Comparison of ENCODE assay signal across 22 cellular contexts in the genomic region with DNA sequence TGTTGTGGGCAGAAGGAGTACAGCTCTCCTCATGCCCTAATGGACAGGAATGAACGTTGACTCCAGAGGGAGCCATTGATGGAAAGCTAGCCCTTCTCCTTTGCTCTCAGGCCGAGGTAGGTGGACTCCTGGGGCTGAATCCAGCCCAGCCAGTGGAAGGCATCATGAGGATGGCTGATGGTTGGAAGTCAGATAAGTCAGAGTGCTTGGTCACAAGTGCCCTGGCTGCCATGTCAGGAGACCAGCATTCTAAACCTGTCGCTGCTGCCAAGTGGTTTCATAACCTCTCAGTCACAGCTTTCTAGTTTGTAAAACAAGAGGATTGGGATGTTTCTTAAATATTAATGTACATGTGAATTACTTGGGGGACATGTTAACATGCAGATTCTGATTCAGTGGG. TPM values are rescaled to one million over a fixed set of nuclear protein-coding genes. Genes with fewer than 3 reads are reported as not detected.
DNase-seq lines count a peak whose midpoint lies in the region; ATAC-seq, FAIRE-seq and TF ChIP-seq lines count a peak whose summit lies in the region.
"Had no signal": no experiment of that assay in that cellular context is flagged by ENCODE, and none has a peak within 500 bp of the region (broad histone marks: within the 10 kb centered on the region; RNA-seq: fewer than 3 reads in every experiment).

No MANE protein-coding gene starts in this region.

- POLR2A ChIA-PET in K562 (lab: Yijun Ruan, JAX), result interaction anchor here (0.8 kb wide), 1 partner anchor 78 kb away, joined by 3 read pairs; no protein-coding TSS in a partner anchor

- no peak for TF ChIP-seq RAD21 in K562 (CRISPR knock-in tag; conservative IDR thresholded peaks at IDR 0.05 in 1 of 2, IDR thresholded peaks at IDR 0.05 in 1 of 2)

- peaks cover 8 to 12% of the 10 kb centered on the region in 2 donors for H3K4me1 Mint-ChIP-seq in stimulated activated naive B cell treated with anti-CD40 and anti-IgM and Interleukin-4, amounts not matched to agents 10 μg/mL and 1 μg/mL and 100 μg/mL, for 72 hours
- H3K4me1 Mint-ChIP-seq: CD4-positive, CD25-positive, alpha-beta regulatory T cell had no signal

- no peaks in the 10 kb centered on the region for H3K79me2 ChIP-seq in K562 (ENCODE audit: control insufficient read depth, insufficient read depth, low read length)

- H3K27me3 ChIP-seq in cardiac muscle cell (no peaks in the 10 kb centered on the region), left ventricle myocardium inferior (ENCODE audit: low read depth) (no peaks in the 10 kb centered on the region), K562 (ENCODE audit: control insufficient read depth in 2 of 2, insufficient read depth in 2 of 2, low read length in 2 of 2) (peaks cover 0 to 3% of the 10 kb centered on the region in 2 experiments; a peak in 1 of 5 replicates), gastroesophageal sphincter (no peaks in the 10 kb centered on the region)
- H3K27me3 ChIP-seq: BLaER1 had no signal

- TF ChIP-seq CTCF in cardiac muscle cell (IDR thresholded peaks at IDR 0.05; ENCODE audit: low read depth, low read length) (no peak), left ventricle myocardium inferior (IDR thresholded peaks at IDR 0.05; ENCODE audit: borderline replicate concordance) (no peak), K562 (IDR thresholded peaks at IDR 0.05 in 2 of 3, conservative IDR thresholded peaks at IDR 0.05 in 1 of 3; ENCODE audit: insufficient read depth in 2 of 3, low read depth in 1 of 3, low read length in 3 of 3) (no peak), gastroesophageal sphincter (IDR thresholded peaks at IDR 0.05) (no peak)

- no peak overlapping the region for H2AFZ ChIP-seq in K562 (ENCODE audit: low read depth, low read length)
- H2AFZ ChIP-seq: GM23248 had no signal

- DNase-seq in cardiac muscle cell (ENCODE audit: low read depth in 1 of 2, low spot score in 1 of 2) (peak in 1 of 2 donors; percentile 37), left ventricle myocardium inferior (no peak), K562 (ENCODE audit: extremely low read depth in 1 of 4, low spot score in 3 of 4) (no peak), left cardiac atrium (no peak), epidermal melanocyte (ENCODE audit: insufficient read length, low spot score) (no peak), AG20443 (ENCODE audit: low spot score) (no peak)
- no peak for DNase-seq in stimulated activated naive B cell treated with anti-CD40 and anti-IgM and Interleukin-4, amounts not matched to agents 10 μg/mL and 1 μg/mL and 100 μg/mL, for 72 hours
- DNase-seq: Caco-2; CD4-positive, CD25-positive, alpha-beta regulatory T cell; CD8-positive, alpha-beta T cell; DMS153; DND-41; GM23248; H7; HCEC 1CT had no signal

- H3K27ac Mint-ChIP-seq in stimulated activated naive B cell treated with anti-CD40 and anti-IgM and Interleukin-4, amounts not matched to agents 10 μg/mL and 1 μg/mL and 100 μg/mL, for 72 hours, result peak overlapping the region; percentile 62
- H3K27ac Mint-ChIP-seq: B cell; CD4-positive, CD25-positive, alpha-beta regulatory T cell; CD8-positive, alpha-beta T cell had no signal

- intact Hi-C loops in left ventricle myocardium inferior (cut with micrococcal nuclease) (no loop called here), K562 (cut with micrococcal nuclease) (no loop called here), left cardiac atrium (cut with DNase I) (no loop called here)

- 20% methylated on average over 3 of the region's 3 CpGs for WGBS in K562 (ENCODE audit: insufficient coverage, low coverage, missing lambda C conversion rate)
- WGBS in gastroesophageal sphincter (ENCODE audit: low coverage in 1 of 2), 2 donors, result 100% methylated on average over 1 of the region's 3 CpGs; no CpG with 5 or more reads in 1 of the 2 donors

- peak overlapping the region; percentile 18 for H3K27ac ChIP-seq in cardiac muscle cell
- H3K27ac ChIP-seq in left ventricle myocardium inferior (replicated peaks), result no peak overlapping the region
- H3K27ac ChIP-seq in K562 (ENCODE audit: extremely low read depth, low read depth, low read length), result no peak overlapping the region
- no peak overlapping the region for H3K27ac ChIP-seq in gastroesophageal sphincter
- H3K27ac ChIP-seq: BLaER1, C4-2B, GM23248 had no signal

- H3K27me3 Mint-ChIP-seq in stimulated activated naive B cell treated with anti-CD40 and anti-IgM and Interleukin-4, amounts not matched to agents 10 μg/mL and 1 μg/mL and 100 μg/mL, for 72 hours, result no peaks in the 10 kb centered on the region
- H3K27me3 Mint-ChIP-seq: B cell; CD4-positive, CD25-positive, alpha-beta regulatory T cell had no signal

- no peak for TF ChIP-seq EP300 in K562 (IDR thresholded peaks at IDR 0.05; ENCODE audit: low read length)
- TF ChIP-seq EP300 in gastroesophageal sphincter (IDR thresholded peaks at IDR 0.05), result no peak

- no peak for TF ChIP-seq POLR2A in K562 (conservative IDR thresholded peaks at IDR 0.05)
- no peak for TF ChIP-seq POLR2A in gastroesophageal sphincter (IDR thresholded peaks at IDR 0.05)

- in situ Hi-C loops in K562 (cut with MboI), result no loop called here

- CTCF ChIA-PET in K562 (lab: Yijun Ruan, JAX; ENCODE audit: low intra/inter-chr PET ratio), result interaction anchor here (0.6 kb wide), 1 partner anchor 78 kb away, joined by 3 read pairs; no protein-coding TSS in a partner anchor

- H4K20me1 ChIP-seq in K562 (replicated peaks; ENCODE audit: control insufficient read depth, insufficient read depth, low read length), result no peaks in the 10 kb centered on the region
- H4K20me1 ChIP-seq: BLaER1 had no signal

- H3K4me1 ChIP-seq in cardiac muscle cell (ENCODE audit: low read depth) (peaks cover 5% of the 10 kb centered on the region), left ventricle myocardium inferior (peaks cover 8% of the 10 kb centered on the region), K562 (replicated peaks in 1 of 2; ENCODE audit: control insufficient read depth in 2 of 2, insufficient read depth in 2 of 2, low read length in 2 of 2) (no peaks in the 10 kb centered on the region), gastroesophageal sphincter (no peaks in the 10 kb centered on the region)

- no peak overlapping the region for H3K9ac ChIP-seq in K562 (ENCODE audit: insufficient read depth in 1 of 2, low read depth in 2 of 2, low read length in 2 of 2)
- H3K9ac ChIP-seq: BLaER1, GM23248 had no signal

- no TSS peak for BruUV-seq in K562 (replicated peaks; lab: Mats Ljungman, UMichigan)

- peaks cover 12 to 13% of the 10 kb centered on the region in 2 donors for H3K36me3 Mint-ChIP-seq in stimulated activated naive B cell treated with anti-CD40 and anti-IgM and Interleukin-4, amounts not matched to agents 10 μg/mL and 1 μg/mL and 100 μg/mL, for 72 hours
- H3K36me3 Mint-ChIP-seq: CD8-positive, alpha-beta T cell had no signal

- H3K36me3 ChIP-seq in cardiac muscle cell (no peaks in the 10 kb centered on the region), left ventricle myocardium inferior (peaks cover 3% of the 10 kb centered on the region), K562 (ENCODE audit: control insufficient read depth, insufficient read depth, low read length) (peaks cover 20% of the 10 kb centered on the region; the same call in 1 of the 3 replicates), gastroesophageal sphincter (peaks cover 0 to 56% of the 10 kb centered on the region in 2 donors)
- H3K36me3 ChIP-seq: BLaER1 had no signal

- H3K4me3 ChIP-seq in cardiac muscle cell (no peak overlapping the region), left ventricle myocardium inferior (no peak overlapping the region), K562 (no peak overlapping the region), gastroesophageal sphincter (no peak overlapping the region)
- H3K4me3 ChIP-seq: BLaER1, GM23248 had no signal

- peaks cover 0 to 4% of the 10 kb centered on the region in 2 donors for H3K9me3 Mint-ChIP-seq in stimulated activated naive B cell treated with anti-CD40 and anti-IgM and Interleukin-4, amounts not matched to agents 10 μg/mL and 1 μg/mL and 100 μg/mL, for 72 hours
- H3K9me3 Mint-ChIP-seq: CD8-positive, alpha-beta T cell had no signal

- no peak overlapping the region for H3K4me3 Mint-ChIP-seq in stimulated activated naive B cell treated with anti-CD40 and anti-IgM and Interleukin-4, amounts not matched to agents 10 μg/mL and 1 μg/mL and 100 μg/mL, for 72 hours
- H3K4me3 Mint-ChIP-seq: B cell; CD4-positive, CD25-positive, alpha-beta regulatory T cell; CD8-positive, alpha-beta T cell had no signal

- no peak overlapping the region for H3K4me2 ChIP-seq in K562 (ENCODE audit: insufficient read depth, low read length)
- H3K4me2 ChIP-seq: BLaER1 had no signal

- peak; percentile 11 for FAIRE-seq in K562 (lab: Jason Lieb, UNC)
- FAIRE-seq: G401.6, GM12892, H1 had no signal

- no peaks in the 10 kb centered on the region for H3K9me1 ChIP-seq in K562 (ENCODE audit: control insufficient read depth, insufficient read depth, low read length)

- ATAC-seq in K562, result no peak
- ATAC-seq in left cardiac atrium, result peak; percentile 55 to 68
- ATAC-seq in stimulated activated naive B cell treated with anti-CD40 and anti-IgM and Interleukin-4, amounts not matched to agents 10 μg/mL and 1 μg/mL and 100 μg/mL, for 72 hours (replicated peaks), result no peak
- no peak for ATAC-seq in gastroesophageal sphincter
- ATAC-seq: CD8-positive, alpha-beta T cell had no signal

- H3K9me3 ChIP-seq in cardiac muscle cell (ENCODE audit: low read depth), result no peaks in the 10 kb centered on the region
- no peaks in the 10 kb centered on the region for H3K9me3 ChIP-seq in left ventricle myocardium inferior (replicated peaks)
- H3K9me3 ChIP-seq in K562 (replicated peaks; ENCODE audit: control insufficient read depth, insufficient read depth, low read depth, low read length), result no peaks in the 10 kb centered on the region
- no peaks in the 10 kb centered on the region for H3K9me3 ChIP-seq in gastroesophageal sphincter
- H3K9me3 ChIP-seq: Caco-2 had no signal

RNA-seq across cellular contexts. Expression of gene PIWIL4, which starts 32.3 kb away (rescaled TPM):
- 1.7 and 1.8 TPM in 2 replicates for total RNA-seq in cardiac muscle cell
- polyA plus RNA-seq in cardiac muscle cell, result 0.18 and 2.3 TPM in 2 replicates
- total RNA-seq in left ventricle myocardium inferior, result 0.66 TPM
- 7.7 and 17.4 TPM in 2 replicates for total RNA-seq in K562 (2011; cell fraction: chromatin; rRNA removed; ENCODE audit: low replicate concordance)
- total RNA-seq in K562 (2011; cell fraction: nucleolus; rRNA removed), result 6.2 and 6.4 TPM in 2 replicates
- 4.4 and 6.3 TPM in 2 replicates for total RNA-seq in K562 (2011; cell fraction: nucleoplasm; rRNA removed)
- total RNA-seq in K562 (2014; rRNA removed), result 9.5 and 10.9 TPM in 2 replicates
- total RNA-seq in K562 (2014; rRNA removed; fragmentation: Illumina TruSeq; extraction: Trizol), result 14.9 and 16.0 TPM in 2 replicates
- total RNA-seq in K562 (2015; rRNA removed; fragmentation: Illumina TruSeq; extraction: Trizol), result 12.9 and 13.6 TPM in 2 replicates
- total RNA-seq in K562 (2021), result 10.2 and 10.5 TPM in 2 replicates
- 1.5 and 6.3 TPM in 2 replicates for polyA plus RNA-seq in K562 (2011; rRNA removed)
- polyA plus RNA-seq in K562 (2011; cell fraction: cytosol; rRNA removed), result 0.84 and 4.6 TPM in 2 replicates
- 2.2 and 9.7 TPM in 2 replicates for polyA plus RNA-seq in K562 (2011; cell fraction: nucleus; rRNA removed)
- polyA plus RNA-seq in K562 (2012), result 9.6 and 10.5 TPM in 2 replicates
- 15.5 and 17.0 TPM in 2 replicates for polyA plus RNA-seq in K562 (2014; fragmentation: Illumina TruSeq; extraction: Trizol)
- polyA plus RNA-seq in K562 (2014; fragmentation: Nextera tagmentation; extraction: Ambion mirVana), result 10 to 100 TPM in 1 of 2 experiments, 1 to 10 TPM in 1; 8.4 to 10.8 TPM
- polyA plus RNA-seq in K562 (2014; rRNA removed), result 13.5 and 16.5 TPM in 2 replicates
- 1.2 and 7.7 TPM in 2 replicates for polyA minus RNA-seq in K562 (2011; rRNA and poly(A)+ RNA removed)
- polyA minus RNA-seq in K562 (2011; cell fraction: cytosol; rRNA and poly(A)+ RNA removed), result 0.91 and 2.3 TPM in 2 replicates
- polyA minus RNA-seq in K562 (2011; cell fraction: nucleus; rRNA and poly(A)+ RNA removed), result 2.2 and 4.4 TPM in 2 replicates
- 1 to 10 TPM; 1.0 to 1.5 TPM for total RNA-seq in left cardiac atrium
- 1 to 10 TPM; 2.0 to 8.5 (median 6.0) TPM for total RNA-seq in gastroesophageal sphincter

RNA-seq across cellular contexts. Expression of gene FUT4, which starts 55.8 kb away (rescaled TPM):
- total RNA-seq in cardiac muscle cell (4.3 and 5.0 TPM in 2 replicates), left ventricle myocardium inferior (1.4 TPM), K562 (2014; rRNA removed) (6.4 and 6.9 TPM in 2 replicates), K562 (2014; rRNA removed; fragmentation: Illumina TruSeq; extraction: Trizol) (4.9 and 5.2 TPM in 2 replicates), K562 (2015; rRNA removed; fragmentation: Illumina TruSeq; extraction: Trizol) (5.9 and 6.0 TPM in 2 replicates), K562 (2021) (8.7 and 8.9 TPM in 2 replicates), left cardiac atrium (1 to 10 TPM; 2.9 to 3.2 TPM), gastroesophageal sphincter (1 to 10 TPM; 5.2 to 7.8 (median 7.6) TPM)
- polyA plus RNA-seq in cardiac muscle cell (2.3 and 4.3 TPM in 2 replicates), K562 (2011; rRNA removed) (3.7 and 4.7 TPM in 2 replicates), K562 (2014; fragmentation: Illumina TruSeq; extraction: Trizol) (5.0 and 5.5 TPM in 2 replicates), K562 (2014; fragmentation: Nextera tagmentation; extraction: Ambion mirVana) (1 to 10 TPM; 1.1 to 1.4 TPM), K562 (2014; rRNA removed) (5.4 and 5.7 TPM in 2 replicates)
- total RNA-seq in K562 (2011; cell fraction: chromatin; rRNA removed; ENCODE audit: low replicate concordance), result 5.6 and 7.5 TPM in 2 replicates
- total RNA-seq in K562 (2011; cell fraction: nucleolus; rRNA removed), result 6.6 and 6.7 TPM in 2 replicates
- 7.6 and 10.2 TPM in 2 replicates for total RNA-seq in K562 (2011; cell fraction: nucleoplasm; rRNA removed)
- polyA plus RNA-seq in K562 (2011; cell fraction: cytosol; rRNA removed), result 2.8 and 5.2 TPM in 2 replicates
- 2.2 and 2.5 TPM in 2 replicates for polyA plus RNA-seq in K562 (2011; cell fraction: nucleus; rRNA removed)
- polyA plus RNA-seq in K562 (2012), result 5.5 and 6.0 TPM in 2 replicates
- polyA minus RNA-seq in K562 (2011; rRNA and poly(A)+ RNA removed), result 6.2 and 6.5 TPM in 2 replicates
- 2.3 and 3.0 TPM in 2 replicates for polyA minus RNA-seq in K562 (2011; cell fraction: cytosol; rRNA and poly(A)+ RNA removed)
- polyA minus RNA-seq in K562 (2011; cell fraction: nucleus; rRNA and poly(A)+ RNA removed), result 4.0 and 6.1 TPM in 2 replicates

Comparison
In these comparisons a context has a peak if more than half of its experiments do, and no peak if none do; other contexts are left out.
1. ATAC-seq: peak in left cardiac atrium (2 of 2); none in K562 (single experiment), stimulated activated naive B cell treated with anti-CD40 and anti-IgM and Interleukin-4, amounts not matched to agents 10 μg/mL and 1 μg/mL and 100 μg/mL, for 72 hours (0 of 2) and gastroesophageal sphincter (single experiment).